Comparison of ENCODE assay signal across 8 cellular contexts in the genomic region with DNA sequence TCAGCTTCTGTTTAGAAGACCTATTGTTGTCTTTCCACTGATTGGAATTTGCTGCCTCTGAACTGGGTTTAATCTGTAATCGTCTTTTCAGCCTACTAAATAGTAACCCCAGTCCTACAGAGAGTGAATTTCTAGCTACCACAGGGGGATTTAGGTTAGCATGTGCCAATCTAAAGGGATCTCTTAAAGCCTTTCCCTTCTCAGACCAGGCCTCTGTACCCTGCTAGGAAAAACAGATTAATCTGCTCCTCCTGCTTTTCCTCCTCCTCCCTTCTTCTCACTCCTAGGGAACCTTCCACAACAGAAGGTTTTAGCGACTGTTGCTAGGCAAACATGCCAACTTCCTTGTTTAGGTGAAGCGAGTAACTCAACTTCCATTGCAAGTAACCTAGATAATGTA. TPM values are rescaled to one million over a fixed set of nuclear protein-coding genes. Genes with fewer than 3 reads are reported as not detected.
DNase-seq lines count a peak whose midpoint lies in the region; ATAC-seq and TF ChIP-seq lines count a peak whose summit lies in the region.

No MANE protein-coding gene starts in this region.

- DNase-seq in NCI-H345 (lab: John Stamatoyannopoulos, UW) = peak; percentile 21
- no peak for DNase-seq in NCI-H345 treated with DMSO at 0.1 percent for 48 hours (lab: John Stamatoyannopoulos, UW; ENCODE audit: unreplicated experiment)
- DNase-seq in NOMO-1 treated with DMSO at 0.1 percent for 48 hours (lab: John Stamatoyannopoulos, UW; ENCODE audit: unreplicated experiment) = peak; percentile 57
- DNase-seq in caudate nucleus (lab: John Stamatoyannopoulos, UW) = peak in 8 of 61 donors; percentile 2 to 72 (median 20)
- DNase-seq in lower lobe of right lung = no peak
- peak in 1 of 2 donors; percentile 22 for DNase-seq in uterus
- DNase-seq in effector CD8-positive, alpha-beta T cell (lab: John Stamatoyannopoulos, UW) = no peak

- peak overlapping the region; percentile 79 for H3K27ac ChIP-seq in caudate nucleus (ENCODE audit: low read depth, low read length)
- H3K27ac ChIP-seq in lower lobe of right lung = peak overlapping the region; percentile 96
- peak overlapping the region; percentile 95 to 99 for H3K27ac ChIP-seq in uterus

- H3K4me3 ChIP-seq in lower lobe of right lung (no peak overlapping the region), uterus (no peak overlapping the region)

- TF ChIP-seq CTCF in lower lobe of right lung (IDR thresholded peaks at IDR 0.05) (no peak), uterus (IDR thresholded peaks at IDR 0.05) (no peak)

- H3K36me3 ChIP-seq in lower lobe of right lung = no peaks in the 10 kb centered on the region
- H3K36me3 ChIP-seq in uterus = no peaks in the 10 kb centered on the region

- H3K9me3 ChIP-seq in lower lobe of right lung (no peaks in the 10 kb centered on the region), uterus (no peaks in the 10 kb centered on the region)

- peaks cover 37% of the 10 kb centered on the region for H3K4me1 ChIP-seq in lower lobe of right lung
- H3K4me1 ChIP-seq in uterus = peaks cover 0 to 8% of the 10 kb centered on the region in 2 donors

- no peak for TF ChIP-seq POLR2A in uterus (IDR thresholded peaks at IDR 0.05)

- H3K27me3 ChIP-seq in lower lobe of right lung (ENCODE audit: low read depth) (no peaks in the 10 kb centered on the region), uterus (no peaks in the 10 kb centered on the region)

- ATAC-seq in lower lobe of right lung (peak; percentile 57 to 65), GM18909 (IDR thresholded peaks at IDR 0.05; ENCODE audit: poor library complexity, unreplicated experiment) (no peak)

- intact Hi-C loops in lower lobe of right lung (cut with DNase I) (no loop called here), uterus (cut with DNase I; ENCODE audit: low total_unique reads) (loop anchor here (5.0 kb wide), 1 partner anchor 156 kb away; a partner anchor contains a TSS)

RNA-seq across cellular contexts. Expression of a gene that starts 1.3 kb away (rescaled TPM):
- total RNA-seq in lower lobe of right lung (41.1 TPM), uterus (10 to 100 TPM; 15.9 to 45.7 (median 32.7) TPM)

Comparison
In these comparisons a context has a peak if more than half of its experiments do, and no peak if none do; other contexts are left out.
1. DNase-seq: peak in NCI-H345 (single experiment) and NOMO-1 treated with DMSO at 0.1 percent for 48 hours (single experiment); none in NCI-H345 treated with DMSO at 0.1 percent for 48 hours (single experiment), lower lobe of right lung (single experiment) and effector CD8-positive, alpha-beta T cell (single experiment).
2. Peak in every context shown above with its lines, with median percentiles within 50 percentile points of each other: H3K27ac ChIP-seq.